9 cellular contexts compared by ENCODE assay signal in the genomic region with DNA sequence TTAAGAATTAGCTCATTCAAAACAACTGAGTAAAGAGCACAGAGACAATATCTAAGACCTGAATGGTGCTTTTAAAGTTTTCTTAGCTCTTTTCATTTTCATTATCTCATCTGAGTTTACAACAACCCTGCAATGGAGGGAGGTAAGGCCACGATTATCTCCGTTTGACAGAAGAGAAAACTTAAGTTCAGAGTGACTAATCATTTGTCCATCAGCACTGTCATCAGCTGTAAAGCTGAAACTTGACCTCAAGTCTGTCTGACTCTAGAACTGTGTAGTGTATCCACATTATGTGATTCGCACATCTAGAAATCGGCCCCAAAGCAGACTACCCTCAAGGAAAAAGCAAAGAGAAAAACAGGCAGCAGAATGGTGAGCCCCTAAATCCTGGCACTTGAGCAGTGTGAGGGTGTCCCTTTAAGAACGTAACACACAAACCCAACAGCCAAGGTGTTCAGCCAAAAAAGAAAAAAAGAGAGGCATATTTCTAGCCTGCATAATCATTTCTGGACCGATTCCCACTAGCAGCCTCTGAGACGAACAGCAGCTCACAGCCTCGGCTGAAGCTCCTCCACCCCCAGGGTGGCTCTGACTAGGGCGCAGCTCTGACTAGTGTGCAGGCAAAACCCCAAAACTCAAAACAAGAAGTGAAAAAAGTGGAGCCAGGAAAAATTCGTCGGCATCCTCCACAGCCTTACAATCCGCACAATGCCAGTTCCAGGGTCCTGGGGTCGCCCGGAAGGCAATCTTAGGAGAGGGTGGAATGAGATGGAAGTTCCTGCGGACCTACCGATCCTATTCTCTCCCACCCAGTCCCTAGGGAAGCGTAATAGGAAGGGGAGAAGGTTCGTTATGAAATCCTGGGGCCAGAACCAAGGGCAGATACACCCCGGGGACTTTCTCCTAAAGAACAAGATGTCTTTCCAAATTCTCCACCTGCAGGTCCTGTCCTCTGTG. TPM values are rescaled to one million over a fixed set of nuclear protein-coding genes. Genes with fewer than 3 reads are reported as not detected.
DNase-seq lines count a peak whose midpoint lies in the region; ATAC-seq and TF ChIP-seq lines count a peak whose summit lies in the region.
"Had no signal": no experiment of that assay in that cellular context is flagged by ENCODE, and none has a peak within 500 bp of the region (broad histone marks: within the 10 kb centered on the region; RNA-seq: fewer than 3 reads in every experiment).

No MANE protein-coding gene starts in this region.

- TF ChIP-seq CTCF in GM23338 (conservative IDR thresholded peaks at IDR 0.05; ENCODE audit: low read depth in 2 of 2) (no peak), body of pancreas (IDR thresholded peaks at IDR 0.05) (no peak), sigmoid colon (IDR thresholded peaks at IDR 0.05) (no peak), BE2C (IDR thresholded peaks at IDR 0.05; ENCODE audit: low read depth, low read length) (no peak)

- H3K27ac ChIP-seq in GM23338 (ENCODE audit: low read depth) (no peak overlapping the region), body of pancreas (peak overlapping the region; percentile 93 to 95 (median 94)), sigmoid colon (peak overlapping the region; percentile 80 to 93 (median 86))

- POLR2A ChIA-PET in activated CD4-positive, alpha-beta T cell treated with anti-CD3 and anti-CD28 coated beads for 36 hours (lab: Charles Lee): no interaction called here

- TF ChIP-seq POLR2A in body of pancreas (IDR thresholded peaks at IDR 0.05) (peak; percentile 56 to 87 (median 79)), sigmoid colon (IDR thresholded peaks at IDR 0.05) (no peak)

- H3K4me3 Mint-ChIP-seq in GM23338: peak overlapping the region; percentile 78
- peak overlapping the region; percentile 18 to 70 (median 61) for H3K4me3 Mint-ChIP-seq in immature natural killer cell
- H3K4me3 Mint-ChIP-seq in activated CD4-positive, alpha-beta T cell treated with anti-CD3 and anti-CD28 coated beads for 36 hours: no peak overlapping the region

- H3K4me1 Mint-ChIP-seq in GM23338: peaks cover 32% of the 10 kb centered on the region
- H3K4me1 Mint-ChIP-seq in immature natural killer cell: peaks cover 12 to 17% of the 10 kb centered on the region in 2 donors
- H3K4me1 Mint-ChIP-seq in activated CD4-positive, alpha-beta T cell treated with anti-CD3 and anti-CD28 coated beads for 36 hours: peaks cover 7% of the 10 kb centered on the region

- TF ChIP-seq EP300 in sigmoid colon (IDR thresholded peaks at IDR 0.05): no peak

- H3K36me3 Mint-ChIP-seq in GM23338 (ENCODE audit: low read depth) (no peaks in the 10 kb centered on the region; the same call in 2 of the 3 replicates), immature natural killer cell (peaks cover 0 to 2% (median 0%) of the 10 kb centered on the region in 3 donors)
- H3K36me3 Mint-ChIP-seq in activated CD4-positive, alpha-beta T cell treated with anti-CD3 and anti-CD28 coated beads for 36 hours (ENCODE audit: low read depth): no peaks in the 10 kb centered on the region

- H3K9me3 ChIP-seq in body of pancreas (no peaks in the 10 kb centered on the region), sigmoid colon (no peaks in the 10 kb centered on the region), BE2C (no peaks in the 10 kb centered on the region)

- no peaks in the 10 kb centered on the region for H3F3A ChIP-seq in GM23338 (replicated peaks; ENCODE audit: low read depth)

- H3K4me1 ChIP-seq in GM23338 (ENCODE audit: insufficient read depth): peaks cover 40% of the 10 kb centered on the region
- H3K4me1 ChIP-seq in body of pancreas: peaks cover 76% of the 10 kb centered on the region
- H3K4me1 ChIP-seq in sigmoid colon: peaks cover 0 to 41% (median 19%) of the 10 kb centered on the region in 4 donors
- no peaks in the 10 kb centered on the region for H3K4me1 ChIP-seq in BE2C

- peaks cover 49% of the 10 kb centered on the region for H3K27me3 ChIP-seq in GM23338 (ENCODE audit: insufficient read depth)
- no peaks in the 10 kb centered on the region for H3K27me3 ChIP-seq in body of pancreas
- H3K27me3 ChIP-seq in sigmoid colon: no peaks in the 10 kb centered on the region
- peaks cover 44% of the 10 kb centered on the region for H3K27me3 ChIP-seq in BE2C

- H3K4me3 ChIP-seq in GM23338 (peak overlapping the region; percentile 66), body of pancreas (peak overlapping the region; percentile 21 to 51), sigmoid colon (peak overlapping the region; percentile 72 to 84 (median 78)), BE2C (ENCODE audit: low read depth, low read length) (no peak overlapping the region)

- no peaks in the 10 kb centered on the region for H3K9me2 ChIP-seq in GM23338 (ENCODE audit: insufficient read depth)

- DNase-seq in GM23338 (ENCODE audit: low spot score) (peak; percentile 30), body of pancreas (peak; percentile 75 to 87 (median 80)), immature natural killer cell (no peak), sigmoid colon (peak; percentile 89), BE2C (no peak), NCI-H774 (lab: John Stamatoyannopoulos, UW) (no peak)
- DNase-seq in activated CD4-positive, alpha-beta T cell treated with anti-CD3 and anti-CD28 coated beads for 36 hours: no peak
- DNase-seq in activated naive CD4-positive, alpha-beta T cell treated with Interleukin-2 at 50 U/mL for 16 hours: no peak
- DNase-seq: NCI-H2081 had no signal

- CTCF ChIA-PET in activated CD4-positive, alpha-beta T cell treated with anti-CD3 and anti-CD28 coated beads for 36 hours (lab: Charles Lee): no interaction called here

- no peak overlapping the region for H3K27ac Mint-ChIP-seq in GM23338
- no peak overlapping the region for H3K27ac Mint-ChIP-seq in immature natural killer cell
- H3K27ac Mint-ChIP-seq in activated CD4-positive, alpha-beta T cell treated with anti-CD3 and anti-CD28 coated beads for 36 hours: no peak overlapping the region

- H3K36me3 ChIP-seq in GM23338 (ENCODE audit: insufficient read depth) (no peaks in the 10 kb centered on the region; the same call in 1 of the 2 replicates), body of pancreas (replicated peaks in 1 of 2; ENCODE audit: insufficient read depth in 1 of 2, low read depth in 2 of 2) (no peaks in the 10 kb centered on the region), sigmoid colon (no peaks in the 10 kb centered on the region), BE2C (no peaks in the 10 kb centered on the region)

- 7 to 11% methylated on average over 18 to 19 of the region's 19 CpGs for WGBS in body of pancreas, 2 donors
- 12 to 44% methylated on average over 19 of the region's 19 CpGs for whole genome bisulfite sequencing in sigmoid colon, 2 donors

- H3K27me3 Mint-ChIP-seq in GM23338 (ENCODE audit: insufficient read depth, low read depth, poor library complexity) (peaks cover 28% of the 10 kb centered on the region), immature natural killer cell (ENCODE audit: low read depth in 3 of 3) (peaks cover 13 to 45% (median 32%) of the 10 kb centered on the region in 3 donors)
- H3K27me3 Mint-ChIP-seq in activated CD4-positive, alpha-beta T cell treated with anti-CD3 and anti-CD28 coated beads for 36 hours: peaks cover 43% of the 10 kb centered on the region

- peaks cover 18% of the 10 kb centered on the region for H3K79me2 ChIP-seq in GM23338 (replicated peaks; ENCODE audit: insufficient read depth)

- peak overlapping the region; percentile 93 for H3K4me2 ChIP-seq in GM23338

- intact Hi-C loops in body of pancreas (cut with DNase I) (loop anchor here (10.0 kb wide), 1 partner anchor 244 kb away; no protein-coding TSS in a partner anchor), sigmoid colon (cut with DNase I) (loop anchor here (2.0 to 10.0 kb wide), 2 partner anchors 94 to 242 kb away; no protein-coding TSS in a partner anchor)
- intact Hi-C loops in activated CD4-positive, alpha-beta T cell treated with anti-CD3 and anti-CD28 coated beads for 36 hours (cut with DNase I, micrococcal nuclease): no loop called here

- H3K9me3 Mint-ChIP-seq in GM23338 (no peaks in the 10 kb centered on the region; the same call in 2 of the 3 replicates), immature natural killer cell (no peaks in the 10 kb centered on the region)
- H3K9me3 Mint-ChIP-seq in activated CD4-positive, alpha-beta T cell treated with anti-CD3 and anti-CD28 coated beads for 36 hours (ENCODE audit: low read depth): no peaks in the 10 kb centered on the region

- peak overlapping the region; percentile 96 for H2AFZ ChIP-seq in GM23338

- 0 out of 2 replicates have a peak, but pooled peaks cover 8% of the 10 kb centered on the region for H4K20me1 ChIP-seq in GM23338 (replicated peaks; ENCODE audit: insufficient read depth)

- ATAC-seq in GM23338 (no peak; the same call in 2 of the 3 replicates), body of pancreas (peak; percentile 46)
- ATAC-seq in activated CD4-positive, alpha-beta T cell treated with anti-CD3 and anti-CD28 coated beads for 36 hours: no peak

TF ChIP-seq in GM23338, 12 proteins besides CTCF, POLR2A, EP300 and RAD21:
- TF ChIP-seq NANOG (IDR thresholded peaks at IDR 0.05; ENCODE audit: borderline replicate concordance): no peak

RNA-seq across cellular contexts. Expression of a gene that starts 1.5 kb away (rescaled TPM):
- 19.7 and 23.8 TPM in 2 replicates for total RNA-seq in GM23338 (2014; rRNA removed; shearing (Covaris generic))
- polyA plus RNA-seq in GM23338 (2016; fragmentation: Nextera tagmentation; extraction: Ambion mirVana) (29.0 TPM in 2 replicates), immature natural killer cell (not detected), sigmoid colon (10 to 100 TPM; 12.6 to 32.8 (median 13.8) TPM)
- total RNA-seq in body of pancreas (10 to 100 TPM; 20.1 to 28.3 TPM), sigmoid colon (10 to 100 TPM in 3 of 4 donors, 1 to 10 TPM in 1; 7.1 to 16.1 (median 14.8) TPM)
- total RNA-seq in activated CD4-positive, alpha-beta T cell treated with anti-CD3 and anti-CD28 coated beads for 36 hours: not detected
- polyA plus RNA-seq in BE2C (2012; ENCODE audit: insufficient read depth, insufficient read length, low read depth): 2.0 TPM

Comparison
In these comparisons a context has a peak if more than half of its experiments do, and no peak if none do; other contexts are left out.
1. DNase-seq: peak in GM23338 (single experiment), body of pancreas (4 of 4) and sigmoid colon (single experiment); none in immature natural killer cell (0 of 3), activated CD4-positive, alpha-beta T cell treated with anti-CD3 and anti-CD28 coated beads for 36 hours (single experiment), BE2C (single experiment), NCI-H774 (single experiment) and activated naive CD4-positive, alpha-beta T cell treated with Interleukin-2 at 50 U/mL for 16 hours (single experiment).
2. POLR2A ChIP-seq: peak in body of pancreas (3 of 3); none in sigmoid colon (0 of 2).
3. RNA of a gene that starts 1.5 kb away (total RNA-seq): 20.1 to 28.3 TPM in body of pancreas, 19.7 to 23.8 TPM in GM23338 and 7.1 to 16.1 TPM in sigmoid colon; not detected in activated CD4-positive, alpha-beta T cell treated with anti-CD3 and anti-CD28 coated beads for 36 hours; every median in the first group is over 4 times any median in the second.
4. intact Hi-C loops: an anchor here in body of pancreas (10.0 kb wide) and sigmoid colon (2.0 to 10.0 kb wide); none called in activated CD4-positive, alpha-beta T cell treated with anti-CD3 and anti-CD28 coated beads for 36 hours.